ENCODE assay signal across 8 cellular contexts in the genomic region with DNA sequence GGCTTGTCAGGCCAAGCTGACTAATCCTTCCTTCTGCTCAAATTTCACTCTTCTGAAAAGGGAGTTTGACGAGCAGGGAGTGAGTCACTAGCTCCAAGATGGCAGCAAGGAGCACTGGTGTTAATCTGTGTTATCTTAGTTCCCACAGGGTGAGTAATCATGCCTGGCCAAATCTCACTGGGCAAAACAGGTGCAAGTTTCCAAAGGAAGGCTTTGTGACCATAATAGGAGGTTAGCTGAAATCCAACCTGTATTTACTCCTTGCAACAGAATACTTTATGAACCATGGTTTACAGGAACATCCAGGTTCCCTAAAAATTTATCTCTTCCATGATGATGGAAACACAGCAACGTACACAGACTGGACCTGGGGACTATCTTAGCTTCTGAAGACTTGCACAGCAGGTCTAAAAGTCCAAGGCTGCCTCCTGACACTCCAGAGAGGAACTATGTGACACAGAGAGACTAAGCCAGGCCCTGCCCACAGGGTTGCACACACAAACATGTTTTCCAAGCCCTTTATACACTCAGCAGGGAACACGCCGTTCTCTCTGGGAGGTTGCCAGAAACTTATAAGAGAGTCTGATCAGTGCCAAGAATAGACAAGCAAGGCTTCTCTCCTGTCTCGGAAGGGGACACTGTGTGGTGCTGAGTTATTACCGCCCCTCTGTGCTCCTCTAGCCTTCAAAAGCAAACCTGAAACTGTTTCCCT. TPM values are rescaled to one million over a fixed set of nuclear protein-coding genes. Genes with fewer than 3 reads are reported as not detected.
DNase-seq lines count a peak whose midpoint lies in the region; ATAC-seq, FAIRE-seq and TF ChIP-seq lines count a peak whose summit lies in the region.
"Had no signal": no experiment of that assay in that cellular context is flagged by ENCODE, and none has a peak within 500 bp of the region (broad histone marks: within the 10 kb centered on the region; RNA-seq: fewer than 3 reads in every experiment).

No MANE protein-coding gene starts in this region.

- H4K20me1 ChIP-seq in OCI-LY7 (ENCODE audit: insufficient read depth, low read length) = no peaks in the 10 kb centered on the region

- no peak overlapping the region for H3K4me3 ChIP-seq in OCI-LY7 (ENCODE audit: low read depth, low read length, poor library complexity, severe bottlenecking)

- no peaks in the 10 kb centered on the region for H3K4me1 ChIP-seq in OCI-LY7 (ENCODE audit: insufficient read depth, low read length, poor library complexity, severe bottlenecking)

- no peak for FAIRE-seq in HTR-8/SVneo (lab: Jason Lieb, UNC)

- intact Hi-C loops in Right ventricle myocardium inferior (cut with DNase I) = loop anchor here (1.0 kb wide), 2 partner anchors 46 to 58 kb away; partner anchors contain the start of gene PDK4
- intact Hi-C loops in OCI-LY7 (cut with micrococcal nuclease; ENCODE audit: unreplicated experiment) = no loop called here

- ATAC-seq in Right ventricle myocardium inferior (peak; percentile 99), HG02623 (IDR thresholded peaks at IDR 0.05; ENCODE audit: unreplicated experiment) (no peak), GM19035 (IDR thresholded peaks at IDR 0.05; ENCODE audit: unreplicated experiment) (no peak)

- no peaks in the 10 kb centered on the region for H3K79me2 ChIP-seq in OCI-LY7 (ENCODE audit: insufficient read depth, low read depth, low read length)

- BruUV-seq in OCI-LY7 (replicated peaks; lab: Mats Ljungman, UMichigan) = no TSS peak

- CTCF ChIA-PET in OCI-LY7 (lab: Charles Lee; ENCODE audit: unreplicated experiment) = no interaction called here

- H3K9me2 ChIP-seq in OCI-LY7 (ENCODE audit: insufficient read depth, low read length) = no peaks in the 10 kb centered on the region

- DNase-seq in HTR-8/SVneo (ENCODE audit: insufficient read length, low spot score) (peak; percentile 45), T1000 (lab: John Stamatoyannopoulos, UW) (peak; percentile 18), Right ventricle myocardium inferior (ENCODE audit: missing footprints) (peak; percentile 91), pons (ENCODE audit: low spot score) (peak; percentile 95), OCI-LY7 (ENCODE audit: low spot score) (no peak)

- H3K9me3 ChIP-seq in OCI-LY7 (ENCODE audit: low read length) = no peaks in the 10 kb centered on the region

- H3K4me2 ChIP-seq in OCI-LY7 (ENCODE audit: low read length) = no peak overlapping the region

- H3K36me3 ChIP-seq in OCI-LY7 (ENCODE audit: insufficient read depth, low read length) = no peaks in the 10 kb centered on the region

- H3K27ac ChIP-seq in OCI-LY7 (ENCODE audit: low read depth, low read length, poor library complexity, severe bottlenecking) = no peak overlapping the region

- H2AFZ ChIP-seq in OCI-LY7 (ENCODE audit: low read length) = no peak overlapping the region

- TF ChIP-seq CTCF in OCI-LY7 (conservative IDR thresholded peaks at IDR 0.05; ENCODE audit: low read length) = no peak

- POLR2A ChIA-PET in OCI-LY7 (lab: Charles Lee) = no interaction called here

RNA-seq across cellular contexts. Expression of gene PDK4, which starts 46.3 kb away (rescaled TPM):
- total RNA-seq in Right ventricle myocardium inferior = 431 TPM
- not detected in 2 replicates for total RNA-seq in OCI-LY7 (2014; rRNA removed; shearing (Covaris generic))
- not detected in 2 replicates for total RNA-seq in OCI-LY7 (2022)
- total RNA-seq: T-helper 1 cell treated with Interleukin-12 subunit alpha and Interleukin-12 subunit beta and Interleukin-4 antibody, amounts not matched to agents 30 ng/mL and 1 ng/mL, for 36 hours had no signal

Comparison
In these comparisons a context has a peak if more than half of its experiments do, and no peak if none do; other contexts are left out.
1. RNA of gene PDK4, which starts 46.3 kb away (total RNA-seq): 431 TPM in Right ventricle myocardium inferior (single experiment); not detected in OCI-LY7; every median in the first group is over 100 times any median in the second.